Comparison of ENCODE assay signal across 22 cellular contexts in genomic region chr4:125140966-125141495, GRCh38.
DNase-seq lines count a peak whose midpoint lies in the region; ATAC-seq, FAIRE-seq and TF ChIP-seq lines count a peak whose summit lies in the region.
"Had no signal": no experiment of that assay in that cellular context is flagged by ENCODE, and none has a peak within 500 bp of the region (broad histone marks: within the 10 kb centered on the region; RNA-seq: fewer than 3 reads in every experiment).

No MANE protein-coding gene starts in this region.

- no peaks in the 10 kb centered on the region for H3K9me1 ChIP-seq in endothelial cell of umbilical vein (replicated peaks; ENCODE audit: control insufficient read depth, extremely low read depth, insufficient read depth, low read length)

- H3F3A ChIP-seq in neural progenitor cell (ENCODE audit: low read depth) (no peaks in the 10 kb centered on the region), PC-3 (ENCODE audit: low read length, unreplicated experiment) (no peaks in the 10 kb centered on the region)

- CTCF ChIA-PET in RWPE1 (lab: Yijun Ruan, JAX) (interaction anchor here (0.5 kb wide), 1 partner anchor 12 kb away, joined by 3 read pairs; no protein-coding TSS in a partner anchor), endothelial cell of umbilical vein (lab: Charles Lee) (no interaction called here), PC-3 (lab: Charles Lee) (no interaction called here)

- H3K4me1 ChIP-seq in endothelial cell of umbilical vein (ENCODE audit: control insufficient read depth, extremely low read depth, insufficient read depth, low read length) (no peaks in the 10 kb centered on the region), neural progenitor cell (no peaks in the 10 kb centered on the region), PC-3 (ENCODE audit: insufficient read depth, low read length) (no peaks in the 10 kb centered on the region)
- H3K4me1 ChIP-seq: gastroesophageal sphincter had no signal

- H3K79me2 ChIP-seq in endothelial cell of umbilical vein (ENCODE audit: control insufficient read depth, insufficient read depth, low read length): no peaks in the 10 kb centered on the region
- no peaks in the 10 kb centered on the region for H3K79me2 ChIP-seq in neural progenitor cell (ENCODE audit: low read depth)
- no peaks in the 10 kb centered on the region for H3K79me2 ChIP-seq in PC-3 (ENCODE audit: low read length)

- TF ChIP-seq CTCF in D721Med (IDR thresholded peaks at IDR 0.05; ENCODE audit: insufficient read depth, missing control alignments) (no peak), RWPE1 (conservative IDR thresholded peaks at IDR 0.05; ENCODE audit: low read depth) (no peak), endothelial cell of umbilical vein (IDR thresholded peaks at IDR 0.05; ENCODE audit: extremely low read depth in 1 of 2, insufficient read depth in 1 of 2, low read depth in 1 of 2, low read length in 2 of 2) (no peak), neural progenitor cell (IDR thresholded peaks at IDR 0.05) (no peak), PC-3 (conservative IDR thresholded peaks at IDR 0.05; ENCODE audit: low read depth, low read length) (no peak)

- TF ChIP-seq POLR2A in endothelial cell of umbilical vein (IDR thresholded peaks at IDR 0.05; ENCODE audit: low read depth, low read length): no peak

- no peak overlapping the region for H3K27ac Mint-ChIP-seq in neural progenitor cell
- H3K27ac Mint-ChIP-seq: activated B cell treated with CpG ODN at 0.5 μM for 24 hours; activated CD8-positive, alpha-beta T cell treated with anti-CD3 and anti-CD28 coated beads, Interleukin-2, amount 10 ng/mL, durations not matched to agents 7 days and 5 days; activated naive CD4-positive, alpha-beta T cell treated with anti-CD3 and anti-CD28 coated beads, Interleukin-2, amount 50 U/mL, for 24 hours; naive B cell had no signal

- FAIRE-seq in D721Med (lab: Jason Lieb, UNC): peak; percentile 38
- peak; percentile 15 for FAIRE-seq in endothelial cell of umbilical vein (lab: Jason Lieb, UNC)

- H3K27me3 Mint-ChIP-seq in neural progenitor cell (ENCODE audit: insufficient read depth, low read depth): no peaks in the 10 kb centered on the region
- H3K27me3 Mint-ChIP-seq: activated B cell treated with CpG ODN at 0.5 μM for 24 hours; activated naive CD4-positive, alpha-beta T cell treated with anti-CD3 and anti-CD28 coated beads, Interleukin-2, amount 50 U/mL, for 24 hours; naive B cell had no signal

- no peaks in the 10 kb centered on the region for H3K36me3 Mint-ChIP-seq in neural progenitor cell
- H3K36me3 Mint-ChIP-seq: activated naive CD4-positive, alpha-beta T cell treated with anti-CD3 and anti-CD28 coated beads, Interleukin-2, amount 50 U/mL, for 24 hours; naive B cell had no signal

- no peak for DNase-seq in D721Med (ENCODE audit: insufficient read length, low spot score)
- DNase-seq in RWPE1 (ENCODE audit: low spot score): peak; percentile 22
- no peak for DNase-seq in endothelial cell of umbilical vein (ENCODE audit: low read depth, low spot score)
- DNase-seq in neural progenitor cell (ENCODE audit: low spot score): no peak
- no peak for DNase-seq in NAMALWA (ENCODE audit: low spot score)
- no peak for DNase-seq in NCI-H1694 treated with DMSO at 0.1 percent for 48 hours (lab: John Stamatoyannopoulos, UW)
- DNase-seq in PC-3: no peak
- no peak for DNase-seq in NCI-H1092 treated with DMSO at 0.1 percent for 48 hours (lab: John Stamatoyannopoulos, UW)
- DNase-seq: activated B cell treated with CpG ODN at 0.5 μM for 24 hours; activated CD8-positive, alpha-beta T cell treated with anti-CD3 and anti-CD28 coated beads, Interleukin-2, amount 10 ng/mL, durations not matched to agents 7 days and 5 days; activated T-cell treated with anti-CD3 and anti-CD28 coated beads, Interleukin-2, amount 50 U/mL, for 48 hours; effector memory CD4-positive, alpha-beta T cell; naive B cell; NCI-H187; NCI-H510A; posterior cingulate gyrus; SHP77 had no signal

- no peaks in the 10 kb centered on the region for H3K9me2 ChIP-seq in PC-3 (replicated peaks; ENCODE audit: low read length)

- dilution Hi-C loops in endothelial cell of umbilical vein (cut with MboI; ENCODE audit: extremely low pct_ligation_motif_present, low sequenced_read_pairs): no loop called here

- H3K27me3 ChIP-seq in endothelial cell of umbilical vein (ENCODE audit: control insufficient read depth in 2 of 2, insufficient read depth in 2 of 2, low read length in 2 of 2): no peaks in the 10 kb centered on the region
- H3K27me3 ChIP-seq in neural progenitor cell: no peaks in the 10 kb centered on the region
- H3K27me3 ChIP-seq in PC-3 (ENCODE audit: low read length): no peaks in the 10 kb centered on the region
- H3K27me3 ChIP-seq: cardiac muscle cell, gastroesophageal sphincter had no signal

- no TSS peak for BruUV-seq in endothelial cell of umbilical vein (replicated peaks; lab: Mats Ljungman, UMichigan)
- no TSS peak for BruUV-seq in PC-3 (replicated peaks; lab: Mats Ljungman, UMichigan)

- ATAC-seq in PC-3: no peak
- ATAC-seq: activated CD8-positive, alpha-beta T cell treated with anti-CD3 and anti-CD28 coated beads, Interleukin-2, amount 10 ng/mL, durations not matched to agents 7 days and 5 days; gastroesophageal sphincter had no signal

- no peak overlapping the region for H3K4me2 ChIP-seq in endothelial cell of umbilical vein (ENCODE audit: insufficient read depth, low read length)
- no peak overlapping the region for H3K4me2 ChIP-seq in neural progenitor cell
- H3K4me2 ChIP-seq in PC-3 (ENCODE audit: low read length): no peak overlapping the region

- no peaks in the 10 kb centered on the region for H3K9me3 Mint-ChIP-seq in neural progenitor cell
- H3K9me3 Mint-ChIP-seq: activated naive CD4-positive, alpha-beta T cell treated with anti-CD3 and anti-CD28 coated beads, Interleukin-2, amount 50 U/mL, for 24 hours had no signal

- no peaks in the 10 kb centered on the region for H3K36me3 ChIP-seq in endothelial cell of umbilical vein (ENCODE audit: control insufficient read depth in 2 of 2, extremely low read depth in 1 of 2, insufficient read depth in 2 of 2, low read length in 2 of 2)
- H3K36me3 ChIP-seq in neural progenitor cell: no peaks in the 10 kb centered on the region
- no peaks in the 10 kb centered on the region for H3K36me3 ChIP-seq in PC-3 (ENCODE audit: low read depth, low read length)
- H3K36me3 ChIP-seq: cardiac muscle cell, gastroesophageal sphincter had no signal

- H3K4me3 ChIP-seq in endothelial cell of umbilical vein (replicated peaks in 1 of 3; ENCODE audit: insufficient read depth in 1 of 3, low read depth in 1 of 3, low read length in 3 of 3) (no peak overlapping the region), neural progenitor cell (no peak overlapping the region), PC-3 (ENCODE audit: low read length) (no peak overlapping the region)
- H3K4me3 ChIP-seq: cardiac muscle cell, gastroesophageal sphincter, lung had no signal

- no peak overlapping the region for H3K27ac ChIP-seq in RWPE1
- no peak overlapping the region for H3K27ac ChIP-seq in endothelial cell of umbilical vein (ENCODE audit: insufficient read depth, low read depth, low read length)
- H3K27ac ChIP-seq in neural progenitor cell: no peak overlapping the region
- H3K27ac ChIP-seq in PC-3 (ENCODE audit: low read length): no peak overlapping the region
- H3K27ac ChIP-seq: C4-2B, cardiac muscle cell, gastroesophageal sphincter had no signal

- H3K9ac ChIP-seq in endothelial cell of umbilical vein (replicated peaks; ENCODE audit: extremely low read depth, insufficient read depth, low read length) (no peak overlapping the region), neural progenitor cell (no peak overlapping the region), PC-3 (ENCODE audit: low read length) (no peak overlapping the region)

- intact Hi-C loops in endothelial cell of umbilical vein (cut with micrococcal nuclease) (no loop called here), PC-3 (cut with micrococcal nuclease) (no loop called here)

- H4K20me1 ChIP-seq in endothelial cell of umbilical vein (replicated peaks; ENCODE audit: control insufficient read depth, extremely low read depth, insufficient read depth, low read length): no peaks in the 10 kb centered on the region
- H4K20me1 ChIP-seq in neural progenitor cell (ENCODE audit: low read depth): no peaks in the 10 kb centered on the region
- H4K20me1 ChIP-seq in PC-3 (ENCODE audit: low read length): no peaks in the 10 kb centered on the region

- no peaks in the 10 kb centered on the region for H3K4me1 Mint-ChIP-seq in neural progenitor cell
- H3K4me1 Mint-ChIP-seq: activated B cell treated with CpG ODN at 0.5 μM for 24 hours; activated naive CD4-positive, alpha-beta T cell treated with anti-CD3 and anti-CD28 coated beads, Interleukin-2, amount 50 U/mL, for 24 hours; naive B cell had no signal

- no peak overlapping the region for H3K4me3 Mint-ChIP-seq in neural progenitor cell
- H3K4me3 Mint-ChIP-seq: activated B cell treated with CpG ODN at 0.5 μM for 24 hours; activated CD8-positive, alpha-beta T cell treated with anti-CD3 and anti-CD28 coated beads, Interleukin-2, amount 10 ng/mL, durations not matched to agents 7 days and 5 days; activated naive CD4-positive, alpha-beta T cell treated with anti-CD3 and anti-CD28 coated beads, Interleukin-2, amount 50 U/mL, for 24 hours; naive B cell had no signal

- POLR2A ChIA-PET in RWPE1 (lab: Yijun Ruan, JAX; ENCODE audit: low non-redundant PET): no interaction called here
- POLR2A ChIA-PET in endothelial cell of umbilical vein (lab: Charles Lee): no interaction called here
- POLR2A ChIA-PET in PC-3 (lab: Charles Lee; ENCODE audit: unreplicated experiment): no interaction called here

- H2AFZ ChIP-seq in endothelial cell of umbilical vein (ENCODE audit: low read depth, low read length) (no peak overlapping the region), neural progenitor cell (replicated peaks) (peak overlapping the region; percentile 35), PC-3 (ENCODE audit: low read length) (no peak overlapping the region)

- no peaks in the 10 kb centered on the region for H3K9me3 ChIP-seq in endothelial cell of umbilical vein (replicated peaks; ENCODE audit: control insufficient read depth, insufficient read depth, low read length)
- no peaks in the 10 kb centered on the region for H3K9me3 ChIP-seq in neural progenitor cell (ENCODE audit: low read depth)
- no peaks in the 10 kb centered on the region for H3K9me3 ChIP-seq in PC-3 (ENCODE audit: low read length)
- H3K9me3 ChIP-seq: gastroesophageal sphincter had no signal

TF ChIP-seq in endothelial cell of umbilical vein, 7 proteins besides CTCF, POLR2A, EP300 and RAD21:
- no peak for TF ChIP-seq POLR2AphosphoS5 (IDR thresholded peaks at IDR 0.05; ENCODE audit: insufficient read depth, low read depth, low read length)
- TF ChIP-seq FOS (IDR thresholded peaks at IDR 0.05; ENCODE audit: borderline replicate concordance, insufficient read depth, low read length): no peak
- TF ChIP-seq MAX (IDR thresholded peaks at IDR 0.05; ENCODE audit: insufficient read depth, insufficient read length): no peak
